8 cellular contexts compared by ENCODE assay signal in the genomic region with DNA sequence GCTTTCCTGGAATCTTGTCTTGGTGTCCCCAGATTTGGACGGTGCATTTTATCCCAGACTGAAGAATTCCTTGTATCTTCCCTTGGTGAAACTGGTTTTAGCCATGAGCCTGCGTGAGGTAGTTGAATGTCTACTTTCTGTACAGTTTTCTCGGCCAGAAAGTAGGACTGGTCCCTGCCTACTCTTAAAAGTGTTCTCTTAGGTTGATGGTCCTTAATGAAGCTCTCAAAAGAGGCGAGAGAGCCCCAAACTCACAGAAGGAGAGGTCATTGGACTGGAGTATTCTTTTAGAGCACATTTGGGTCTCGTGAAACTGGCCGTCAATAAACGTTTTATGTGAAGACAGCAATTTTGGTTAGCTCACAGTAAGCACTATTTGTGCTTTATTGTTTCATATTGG. TPM values are rescaled to one million over a fixed set of nuclear protein-coding genes. Genes with fewer than 3 reads are reported as not detected.
DNase-seq lines count a peak whose midpoint lies in the region; ATAC-seq and TF ChIP-seq lines count a peak whose summit lies in the region.

No MANE protein-coding gene starts in this region.

- H3K27ac ChIP-seq in iPS-18a (ENCODE audit: low read length) (peak overlapping the region; percentile 17), thoracic aorta (peak overlapping the region in 1 of 2 donors; percentile 68)

- DNase-seq in H7 (no peak), thoracic aorta (ENCODE audit: low spot score) (no peak), NCI-H82 treated with DMSO at 0.1 percent for 48 hours (lab: John Stamatoyannopoulos, UW; ENCODE audit: unreplicated experiment) (no peak), activated gamma-delta T cell (lab: John Stamatoyannopoulos, UW) (no peak), hippocampal formation (lab: John Stamatoyannopoulos, UW) (no peak)
- no peak for DNase-seq in activated CD4-positive, alpha-beta T cell treated with anti-CD3 and anti-CD28 coated beads, Interleukin-2, amount 50 U/mL, for 4 hours

- H3K9me3 ChIP-seq in iPS-18a (ENCODE audit: control insufficient read depth, low read depth, low read length) (no peaks in the 10 kb centered on the region), thoracic aorta (no peaks in the 10 kb centered on the region)

- peak overlapping the region; percentile 51 for H3K4me3 ChIP-seq in H7 (ENCODE audit: insufficient read depth, low read depth, low read length)
- peak overlapping the region; percentile 77 for H3K4me3 ChIP-seq in iPS-18a (ENCODE audit: low read length)
- H3K4me3 ChIP-seq in thoracic aorta: peak overlapping the region; percentile 91

- peak; percentile 5; the same call in 2 of the 3 replicates for ATAC-seq in SK-N-SH treated with all-trans-retinoic acid at 6 μM for 48 hours
- ATAC-seq in thoracic aorta (ENCODE audit: insufficient number of reproducible peaks, low FRiP score, low read depth): no peak

- no peak for TF ChIP-seq CTCF in thoracic aorta (IDR thresholded peaks at IDR 0.05)

- peaks cover 6% of the 10 kb centered on the region for H3K4me1 ChIP-seq in iPS-18a (ENCODE audit: control insufficient read depth, low read depth, low read length)
- peaks cover 11 to 14% of the 10 kb centered on the region in 2 donors for H3K4me1 ChIP-seq in thoracic aorta (ENCODE audit: control insufficient read depth in 1 of 2, low read depth in 2 of 2)

- peaks cover 2% of the 10 kb centered on the region; the same call in 1 of the 2 replicates for H3K36me3 ChIP-seq in H7 (replicated peaks; ENCODE audit: control insufficient read depth, insufficient read depth, low read length)
- H3K36me3 ChIP-seq in iPS-18a (ENCODE audit: control insufficient read depth, low read depth, low read length): peaks cover 3% of the 10 kb centered on the region
- no peaks in the 10 kb centered on the region for H3K36me3 ChIP-seq in thoracic aorta

- peak overlapping the region; percentile 86 for H3K9ac ChIP-seq in iPS-18a (ENCODE audit: low read length)

- H3K27me3 ChIP-seq in H7 (ENCODE audit: control insufficient read depth, insufficient read depth, low read length) (no peaks in the 10 kb centered on the region; the same call in 1 of the 2 replicates), iPS-18a (ENCODE audit: control insufficient read depth, insufficient read depth, low read length) (peaks cover 7% of the 10 kb centered on the region), thoracic aorta (replicated peaks; ENCODE audit: insufficient read depth) (no peaks in the 10 kb centered on the region)

TF ChIP-seq in SK-N-SH treated with all-trans-retinoic acid at 6 μM for 48 hours, 23 proteins besides CTCF, POLR2A, EP300 and RAD21:
- TF ChIP-seq, protein P1, sequence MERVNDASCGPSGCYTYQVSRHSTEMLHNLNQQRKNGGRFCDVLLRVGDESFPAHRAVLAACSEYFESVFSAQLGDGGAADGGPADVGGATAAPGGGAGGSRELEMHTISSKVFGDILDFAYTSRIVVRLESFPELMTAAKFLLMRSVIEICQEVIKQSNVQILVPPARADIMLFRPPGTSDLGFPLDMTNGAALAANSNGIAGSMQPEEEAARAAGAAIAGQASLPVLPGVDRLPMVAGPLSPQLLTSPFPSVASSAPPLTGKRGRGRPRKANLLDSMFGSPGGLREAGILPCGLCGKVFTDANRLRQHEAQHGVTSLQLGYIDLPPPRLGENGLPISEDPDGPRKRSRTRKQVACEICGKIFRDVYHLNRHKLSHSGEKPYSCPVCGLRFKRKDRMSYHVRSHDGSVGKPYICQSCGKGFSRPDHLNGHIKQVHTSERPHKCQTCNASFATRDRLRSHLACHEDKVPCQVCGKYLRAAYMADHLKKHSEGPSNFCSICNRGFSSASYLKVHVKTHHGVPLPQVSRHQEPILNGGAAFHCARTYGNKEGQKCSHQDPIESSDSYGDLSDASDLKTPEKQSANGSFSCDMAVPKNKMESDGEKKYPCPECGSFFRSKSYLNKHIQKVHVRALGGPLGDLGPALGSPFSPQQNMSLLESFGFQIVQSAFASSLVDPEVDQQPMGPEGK (CRISPR knock-in tag; IDR thresholded peaks at IDR 0.05; ENCODE audit: borderline replicate concordance): no peak
- no peak for TF ChIP-seq ZNF565 (CRISPR knock-in tag; conservative IDR thresholded peaks at IDR 0.05; ENCODE audit: low read depth)
- TF ChIP-seq, protein P2, sequence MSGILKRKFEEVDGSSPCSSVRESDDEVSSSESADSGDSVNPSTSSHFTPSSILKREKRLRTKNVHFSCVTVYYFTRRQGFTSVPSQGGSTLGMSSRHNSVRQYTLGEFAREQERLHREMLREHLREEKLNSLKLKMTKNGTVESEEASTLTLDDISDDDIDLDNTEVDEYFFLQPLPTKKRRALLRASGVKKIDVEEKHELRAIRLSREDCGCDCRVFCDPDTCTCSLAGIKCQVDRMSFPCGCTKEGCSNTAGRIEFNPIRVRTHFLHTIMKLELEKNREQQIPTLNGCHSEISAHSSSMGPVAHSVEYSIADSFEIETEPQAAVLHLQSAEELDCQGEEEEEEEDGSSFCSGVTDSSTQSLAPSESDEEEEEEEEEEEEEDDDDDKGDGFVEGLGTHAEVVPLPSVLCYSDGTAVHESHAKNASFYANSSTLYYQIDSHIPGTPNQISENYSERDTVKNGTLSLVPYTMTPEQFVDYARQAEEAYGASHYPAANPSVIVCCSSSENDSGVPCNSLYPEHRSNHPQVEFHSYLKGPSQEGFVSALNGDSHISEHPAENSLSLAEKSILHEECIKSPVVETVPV (CRISPR knock-in tag; IDR thresholded peaks at IDR 0.05): no peak
- TF ChIP-seq ISL1 (CRISPR knock-in tag; IDR thresholded peaks at IDR 0.05): no peak
- TF ChIP-seq ZC3H10 (CRISPR knock-in tag; IDR thresholded peaks at IDR 0.05): no peak
- TF ChIP-seq BACH2 (CRISPR knock-in tag; IDR thresholded peaks at IDR 0.05; ENCODE audit: borderline replicate concordance): no peak
- TF ChIP-seq, protein P3, sequence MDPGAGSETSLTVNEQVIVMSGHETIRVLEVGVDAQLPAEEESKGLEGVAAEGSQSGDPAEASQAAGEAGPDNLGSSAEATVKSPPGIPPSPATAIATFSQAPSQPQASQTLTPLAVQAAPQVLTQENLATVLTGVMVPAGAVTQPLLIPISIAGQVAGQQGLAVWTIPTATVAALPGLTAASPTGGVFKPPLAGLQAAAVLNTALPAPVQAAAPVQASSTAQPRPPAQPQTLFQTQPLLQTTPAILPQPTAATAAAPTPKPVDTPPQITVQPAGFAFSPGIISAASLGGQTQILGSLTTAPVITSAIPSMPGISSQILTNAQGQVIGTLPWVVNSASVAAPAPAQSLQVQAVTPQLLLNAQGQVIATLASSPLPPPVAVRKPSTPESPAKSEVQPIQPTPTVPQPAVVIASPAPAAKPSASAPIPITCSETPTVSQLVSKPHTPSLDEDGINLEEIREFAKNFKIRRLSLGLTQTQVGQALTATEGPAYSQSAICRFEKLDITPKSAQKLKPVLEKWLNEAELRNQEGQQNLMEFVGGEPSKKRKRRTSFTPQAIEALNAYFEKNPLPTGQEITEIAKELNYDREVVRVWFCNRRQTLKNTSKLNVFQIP (CRISPR knock-in tag; IDR thresholded peaks at IDR 0.05; ENCODE audit: borderline replicate concordance, low read depth): no peak
- TF ChIP-seq GLIS3 (CRISPR knock-in tag; IDR thresholded peaks at IDR 0.05): no peak

RNA-seq across cellular contexts. Expression of a gene that starts 0.7 kb away (rescaled TPM):
- total RNA-seq in H7 (2014; rRNA removed; shearing (Covaris generic)): 30.6 and 40.8 TPM in 2 replicates
- 10 to 100 TPM in 1 of 2 donors, 1 to 10 TPM in 1; 7.2 to 18.4 TPM for total RNA-seq in thoracic aorta
